8 cellular contexts compared by ENCODE assay signal in the genomic region with DNA sequence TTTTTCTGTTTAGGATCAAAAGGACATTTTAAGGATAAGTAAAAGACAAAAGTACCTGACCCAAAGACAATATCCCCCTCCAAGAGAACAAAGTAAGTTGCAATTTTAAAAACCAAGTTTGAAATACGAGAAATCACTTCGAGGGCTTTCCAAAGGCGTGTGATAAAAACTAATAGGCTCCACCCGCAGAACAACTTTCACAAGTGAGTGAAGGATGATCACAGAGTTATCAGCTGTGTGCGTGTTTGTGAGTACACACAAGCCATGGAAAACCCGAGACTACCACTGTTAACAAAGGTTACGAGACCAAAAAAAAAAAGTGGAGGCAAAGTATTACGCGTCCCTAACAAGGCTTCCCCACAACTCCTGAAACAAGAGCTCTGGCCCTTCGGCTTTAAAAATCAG. TPM values are rescaled to one million over a fixed set of nuclear protein-coding genes. Genes with fewer than 3 reads are reported as not detected.
DNase-seq lines count a peak whose midpoint lies in the region; ATAC-seq and TF ChIP-seq lines count a peak whose summit lies in the region.

No MANE protein-coding gene starts in this region.

- peak in 1 of 2 donors; percentile 0 for ATAC-seq in activated T-cell treated with anti-CD3 and anti-CD28 coated beads, Interleukin-2, amount 50 U/mL, for 72 hours (replicated peaks in 1 of 2)
- no peak for ATAC-seq in HG02763 (IDR thresholded peaks at IDR 0.05; ENCODE audit: unreplicated experiment)
- no peak for ATAC-seq in HG02938 (IDR thresholded peaks at IDR 0.05; ENCODE audit: unreplicated experiment)

- peaks cover 39 to 52% (median 50%) of the 10 kb centered on the region in 11 experiments for H4K20me1 ChIP-seq in BLaER1 treated with 17β-estradiol and CSF1 and Interleukin-3, amounts not matched to agents 10 nM and 100 nM
- H4K20me1 ChIP-seq in GM23248 (ENCODE audit: insufficient read depth), result peaks cover 14% of the 10 kb centered on the region

- H3K4me3 Mint-ChIP-seq in activated T-cell treated with anti-CD3 and anti-CD28 coated beads, Interleukin-2, amount 50 U/mL, for 72 hours, result peak overlapping the region; percentile 82 to 93

- peak overlapping the region; percentile 73 to 90 (median 84) for H3K4me3 ChIP-seq in BLaER1 treated with 17β-estradiol and CSF1 and Interleukin-3, amounts not matched to agents 10 nM and 100 nM
- H3K4me3 ChIP-seq in GM23248 (peak overlapping the region; percentile 84), left ventricle myocardium inferior (peak overlapping the region; percentile 80), sigmoid colon (peak overlapping the region; percentile 65 to 89 (median 80))

- no peaks in the 10 kb centered on the region for H3K27me3 ChIP-seq in BLaER1 treated with 17β-estradiol and CSF1 and Interleukin-3, amounts not matched to agents 10 nM and 100 nM
- H3K27me3 ChIP-seq in GM23248 (replicated peaks; ENCODE audit: insufficient read depth) (no peaks in the 10 kb centered on the region), left ventricle myocardium inferior (ENCODE audit: low read depth) (no peaks in the 10 kb centered on the region), sigmoid colon (no peaks in the 10 kb centered on the region)

- H3K27ac Mint-ChIP-seq in activated T-cell treated with anti-CD3 and anti-CD28 coated beads, Interleukin-2, amount 50 U/mL, for 72 hours, result peak overlapping the region; percentile 95

- in situ Hi-C loops in GM23248 (cut with MboI), result no loop called here

- peak overlapping the region; percentile 92 for H2AFZ ChIP-seq in GM23248

- H3K9me2 ChIP-seq in GM23248 (ENCODE audit: insufficient read depth), result no peaks in the 10 kb centered on the region

- H3K27me3 Mint-ChIP-seq in activated T-cell treated with anti-CD3 and anti-CD28 coated beads, Interleukin-2, amount 50 U/mL, for 72 hours (ENCODE audit: low read depth), result no peaks in the 10 kb centered on the region

- TF ChIP-seq EP300 in sigmoid colon (IDR thresholded peaks at IDR 0.05), result no peak

- TF ChIP-seq POLR2A in sigmoid colon (IDR thresholded peaks at IDR 0.05), result no peak

- peak overlapping the region; percentile 64 to 96 (median 81) for H3K4me2 ChIP-seq in BLaER1 treated with 17β-estradiol and CSF1 and Interleukin-3, amounts not matched to agents 10 nM and 100 nM
- peak overlapping the region; percentile 96 for H3K4me2 ChIP-seq in GM23248 (ENCODE audit: unreplicated experiment)

- no peaks in the 10 kb centered on the region; a peak in 1 of 22 replicates for H3K9me3 ChIP-seq in BLaER1 treated with 17β-estradiol and CSF1 and Interleukin-3, amounts not matched to agents 10 nM and 100 nM (replicated peaks in 1 of 11)
- no peaks in the 10 kb centered on the region for H3K9me3 ChIP-seq in GM23248 (ENCODE audit: low read depth)
- no peaks in the 10 kb centered on the region for H3K9me3 ChIP-seq in left ventricle myocardium inferior (replicated peaks)
- no peaks in the 10 kb centered on the region for H3K9me3 ChIP-seq in sigmoid colon

- TF ChIP-seq CTCF in left ventricle myocardium inferior (IDR thresholded peaks at IDR 0.05; ENCODE audit: borderline replicate concordance) (no peak), sigmoid colon (IDR thresholded peaks at IDR 0.05) (no peak)

- no peaks in the 10 kb centered on the region; the same call in 1 of the 2 replicates for H3F3A ChIP-seq in GM23248 (ENCODE audit: insufficient read depth)

- peak; percentile 73 for DNase-seq in GM23248
- no peak for DNase-seq in activated T-cell treated with anti-CD3 and anti-CD28 coated beads, Interleukin-2, amount 50 U/mL, for 72 hours
- DNase-seq in left ventricle myocardium inferior, result no peak
- DNase-seq in sigmoid colon, result no peak
- DNase-seq in posterior vena cava (ENCODE audit: low spot score), result no peak

- peaks cover 51% of the 10 kb centered on the region for H3K4me1 Mint-ChIP-seq in activated T-cell treated with anti-CD3 and anti-CD28 coated beads, Interleukin-2, amount 50 U/mL, for 72 hours (ENCODE audit: low read depth)

- intact Hi-C loops in left ventricle myocardium inferior (cut with micrococcal nuclease) (no loop called here), sigmoid colon (cut with DNase I) (loop anchor here (1.0 to 10.0 kb wide), 7 partner anchors 19 to 1558 kb away; partner anchors contain the start of genes C18orf32, CTIF and HDHD2), posterior vena cava (cut with DNase I) (no loop called here)

- H3K9ac ChIP-seq in BLaER1 treated with 17β-estradiol and CSF1 and Interleukin-3, amounts not matched to agents 10 nM and 100 nM, result peak overlapping the region; percentile 89 to 99 (median 96)
- H3K9ac ChIP-seq in GM23248, result peak overlapping the region; percentile 95

- H3K36me3 Mint-ChIP-seq in activated T-cell treated with anti-CD3 and anti-CD28 coated beads, Interleukin-2, amount 50 U/mL, for 72 hours (ENCODE audit: insufficient read depth in 2 of 2), result peaks cover 1 to 4% of the 10 kb centered on the region in 2 donors

- H3K36me3 ChIP-seq in BLaER1 treated with 17β-estradiol and CSF1 and Interleukin-3, amounts not matched to agents 10 nM and 100 nM, result 0 out of 22 replicates have a peak, but pooled peaks cover 0 to 3% (median 0%) of the 10 kb centered on the region in 11 experiments
- H3K36me3 ChIP-seq in GM23248 (ENCODE audit: low read depth) (no peaks in the 10 kb centered on the region), left ventricle myocardium inferior (no peaks in the 10 kb centered on the region), sigmoid colon (no peaks in the 10 kb centered on the region)

- peaks cover 37 to 67% (median 45%) of the 10 kb centered on the region in 10 experiments for H3K4me1 ChIP-seq in BLaER1 treated with 17β-estradiol and CSF1 and Interleukin-3, amounts not matched to agents 10 nM and 100 nM
- peaks cover 14% of the 10 kb centered on the region for H3K4me1 ChIP-seq in GM23248 (ENCODE audit: insufficient read depth)
- H3K4me1 ChIP-seq in left ventricle myocardium inferior, result peaks cover 66% of the 10 kb centered on the region
- H3K4me1 ChIP-seq in sigmoid colon, result peaks cover 0 to 50% (median 37%) of the 10 kb centered on the region in 4 donors

- H3K79me2 ChIP-seq in GM23248 (ENCODE audit: insufficient read depth), result peaks cover 57% of the 10 kb centered on the region

- H3K9me3 Mint-ChIP-seq in activated T-cell treated with anti-CD3 and anti-CD28 coated beads, Interleukin-2, amount 50 U/mL, for 72 hours, result no peaks in the 10 kb centered on the region

- WGBS in GM23248 (ENCODE audit: low coverage in 1 of 2, low lambda C conversion rate in 2 of 2, missing lambda C conversion rate in 2 of 2), 2 experiments, result 2% methylated on average over 10 of the region's 10 CpGs
- WGBS in sigmoid colon, 2 donors, result 0 to 1% methylated on average over 10 of the region's 10 CpGs

- peak overlapping the region; percentile 90 to 99 (median 97) for H3K27ac ChIP-seq in BLaER1 treated with 17β-estradiol and CSF1 and Interleukin-3, amounts not matched to agents 10 nM and 100 nM
- H3K27ac ChIP-seq in GM23248 (peak overlapping the region; percentile 86), left ventricle myocardium inferior (replicated peaks) (peak overlapping the region; percentile 99), sigmoid colon (peak overlapping the region; percentile 87 to 96 (median 95))

RNA-seq across cellular contexts. Expression of gene SMAD2, which starts 0.8 kb away (rescaled TPM):
- total RNA-seq in GM23248 (2014; rRNA removed; shearing (Covaris generic)), result 77.7 and 86.6 TPM in 2 replicates
- polyA plus RNA-seq in GM23248 (2016; fragmentation: Nextera tagmentation; extraction: Ambion mirVana) (52.4 and 54.1 TPM in 2 replicates), sigmoid colon (10 to 100 TPM; 40.1 to 62.9 (median 58.9) TPM)
- 100 to 1,000 TPM; 249 to 310 TPM for total RNA-seq in activated T-cell treated with anti-CD3 and anti-CD28 coated beads, Interleukin-2, amount 50 U/mL, for 72 hours
- total RNA-seq in left ventricle myocardium inferior (80.9 TPM), sigmoid colon (100 to 1,000 TPM in 1 of 4 donors, 10 to 100 TPM in 3; 34.1 to 101 (median 45.5) TPM), posterior vena cava (100 to 1,000 TPM; 103 to 114 TPM)
